ENCODE assay signal across 11 cellular contexts in genomic region chr2:65437392-65438135, GRCh38. TPM values are rescaled to one million over a fixed set of nuclear protein-coding genes. Genes with fewer than 3 reads are reported as not detected.
DNase-seq lines count a peak whose midpoint lies in the region; ATAC-seq and TF ChIP-seq lines count a peak whose summit lies in the region.
"Had no signal": no experiment of that assay in that cellular context is flagged by ENCODE, and none has a peak within 500 bp of the region (broad histone marks: within the 10 kb centered on the region; RNA-seq: fewer than 3 reads in every experiment).

No MANE protein-coding gene starts in this region.

- no peaks in the 10 kb centered on the region for H3K9me3 Mint-ChIP-seq in activated CD8-positive, alpha-beta T cell treated with anti-CD3 and anti-CD28 coated beads for 36 hours

- POLR2A ChIA-PET in activated CD8-positive, alpha-beta T cell treated with anti-CD3 and anti-CD28 coated beads for 36 hours (lab: Charles Lee) = interaction anchor here (0.8 to 2.9 kb wide), 6 partner anchors 10 to 137 kb away, joined by 3 to 11 read pairs (median 3); no protein-coding TSS in a partner anchor

- H3K27ac Mint-ChIP-seq in activated CD8-positive, alpha-beta T cell treated with anti-CD3 and anti-CD28 coated beads for 36 hours = no peak overlapping the region

- intact Hi-C loops in activated CD8-positive, alpha-beta T cell treated with anti-CD3 and anti-CD28 coated beads for 36 hours (cut with micrococcal nuclease) = loop anchor here (5.0 kb wide), 1 partner anchor 135 kb away; no protein-coding TSS in a partner anchor

- H3K36me3 Mint-ChIP-seq in activated CD8-positive, alpha-beta T cell treated with anti-CD3 and anti-CD28 coated beads for 36 hours (ENCODE audit: low read depth) = no peaks in the 10 kb centered on the region

- no peak overlapping the region for H3K9ac ChIP-seq in iPS-15b (ENCODE audit: low read depth, low read length)

- ATAC-seq in activated CD8-positive, alpha-beta T cell treated with anti-CD3 and anti-CD28 coated beads for 36 hours = no peak
- no peak for ATAC-seq in GM21737 (IDR thresholded peaks at IDR 0.05; ENCODE audit: unreplicated experiment)

- H3K4me3 ChIP-seq in H7 (ENCODE audit: insufficient read depth, low read depth, low read length) (peak overlapping the region; percentile 83; the same call in 1 of the 2 replicates), iPS-15b (ENCODE audit: low read depth, low read length) (peak overlapping the region; percentile 82), skeletal muscle cell (ENCODE audit: low read depth, low read length) (peak overlapping the region; percentile 64)

- peak overlapping the region; percentile 81 for H3K4me3 Mint-ChIP-seq in activated CD8-positive, alpha-beta T cell treated with anti-CD3 and anti-CD28 coated beads for 36 hours

- H3K36me3 ChIP-seq in H7 (replicated peaks; ENCODE audit: control insufficient read depth, insufficient read depth, low read length) (no peaks in the 10 kb centered on the region), iPS-15b (ENCODE audit: control insufficient read depth, insufficient read depth, low read length) (no peaks in the 10 kb centered on the region)

- H3K4me1 ChIP-seq in iPS-15b (ENCODE audit: control insufficient read depth, insufficient read depth, low read length) = peaks cover 29% of the 10 kb centered on the region

- H3K4me1 Mint-ChIP-seq in activated CD8-positive, alpha-beta T cell treated with anti-CD3 and anti-CD28 coated beads for 36 hours (ENCODE audit: low read depth) = peaks cover 18% of the 10 kb centered on the region

- H3K27me3 ChIP-seq in H7 (ENCODE audit: control insufficient read depth, insufficient read depth, low read length) = peaks cover 9% of the 10 kb centered on the region; the same call in 1 of the 2 replicates
- peaks cover 16% of the 10 kb centered on the region for H3K27me3 ChIP-seq in iPS-15b (ENCODE audit: control insufficient read depth, insufficient read depth, low read length)

- no peaks in the 10 kb centered on the region for H3K9me3 ChIP-seq in iPS-15b (ENCODE audit: control insufficient read depth, insufficient read depth, low read length)

- CTCF ChIA-PET in activated CD8-positive, alpha-beta T cell treated with anti-CD3 and anti-CD28 coated beads for 36 hours (lab: Charles Lee) = interaction anchor here (1.0 to 1.2 kb wide), 5 partner anchors 11 to 117 kb away, joined by 3 to 5 read pairs (median 3); no protein-coding TSS in a partner anchor

- DNase-seq in H7 (peak; percentile 71), skeletal muscle cell (ENCODE audit: low read depth) (no peak), inferior parietal cortex (ENCODE audit: extremely low spot score) (no peak), NCI-H1694 treated with DMSO at 0.1 percent for 48 hours (lab: John Stamatoyannopoulos, UW) (no peak), SHP77 treated with DMSO at 0.1 percent for 48 hours (lab: John Stamatoyannopoulos, UW) (no peak)
- no peak for DNase-seq in activated CD8-positive, alpha-beta T cell treated with anti-CD3 and anti-CD28 coated beads for 36 hours
- DNase-seq: activated naive CD4-positive, alpha-beta T cell; HCEC 1CT; hippocampal formation had no signal

- peaks cover 53% of the 10 kb centered on the region for H3K27me3 Mint-ChIP-seq in activated CD8-positive, alpha-beta T cell treated with anti-CD3 and anti-CD28 coated beads for 36 hours

- TF ChIP-seq CTCF in activated CD8-positive, alpha-beta T cell treated with anti-CD3 and anti-CD28 coated beads for 36 hours (IDR thresholded peaks at IDR 0.05) = no peak

RNA-seq across cellular contexts. Expression of gene SPRED2, which starts 5.2 kb away (rescaled TPM):
- 15.1 and 16.1 TPM in 2 replicates for total RNA-seq in H7 (2014; rRNA removed; shearing (Covaris generic))
- total RNA-seq in activated CD8-positive, alpha-beta T cell treated with anti-CD3 and anti-CD28 coated beads for 36 hours = 1 to 10 TPM; 5.9 to 6.7 TPM
